Comparison of ENCODE assay signal across 14 cellular contexts in genomic region chr12:118175823-118176447, GRCh38. TPM values are rescaled to one million over a fixed set of nuclear protein-coding genes. Genes with fewer than 3 reads are reported as not detected.
DNase-seq lines count a peak whose midpoint lies in the region; ATAC-seq and TF ChIP-seq lines count a peak whose summit lies in the region.
"Had no signal": no experiment of that assay in that cellular context is flagged by ENCODE, and none has a peak within 500 bp of the region (broad histone marks: within the 10 kb centered on the region; RNA-seq: fewer than 3 reads in every experiment).

No MANE protein-coding gene starts in this region.

- intact Hi-C loops in CD14-positive monocyte (cut with micrococcal nuclease) = loop anchor here in 1 of 2 donors (10.0 kb wide), 1 partner anchor 199 kb away; the partner anchor contains the start of genes SUDS3 and TAOK3

- H3K36me3 Mint-ChIP-seq in CD14-positive monocyte (peaks cover 59 to 87% of the 10 kb centered on the region in 2 donors), type B pancreatic cell (peaks cover 25% of the 10 kb centered on the region)
- peaks cover 42% of the 10 kb centered on the region for H3K36me3 Mint-ChIP-seq in T-helper 2 cell treated with Interferon-gamma antibody and Interleukin-4, amounts not matched to agents 5 μg/mL and 100 μg/mL, for 36 hours (ENCODE audit: low read depth)

- H3K4me1 Mint-ChIP-seq in CD14-positive monocyte = peaks cover 18% of the 10 kb centered on the region
- H3K4me1 Mint-ChIP-seq in type B pancreatic cell (ENCODE audit: unreplicated experiment) = no peaks in the 10 kb centered on the region
- H3K4me1 Mint-ChIP-seq in T-helper 2 cell treated with Interferon-gamma antibody and Interleukin-4, amounts not matched to agents 5 μg/mL and 100 μg/mL, for 36 hours (ENCODE audit: low read depth) = no peaks in the 10 kb centered on the region

- H3K9me3 Mint-ChIP-seq in CD14-positive monocyte (peaks cover 0 to 2% (median 0%) of the 10 kb centered on the region in 7 donors), type B pancreatic cell (no peaks in the 10 kb centered on the region)
- H3K9me3 Mint-ChIP-seq in T-helper 2 cell treated with Interferon-gamma antibody and Interleukin-4, amounts not matched to agents 5 μg/mL and 100 μg/mL, for 36 hours = no peaks in the 10 kb centered on the region

- peak overlapping the region; percentile 3 to 82 (median 72) for H3K27ac Mint-ChIP-seq in CD14-positive monocyte
- no peak overlapping the region for H3K27ac Mint-ChIP-seq in type B pancreatic cell
- no peak overlapping the region for H3K27ac Mint-ChIP-seq in T-helper 2 cell treated with Interferon-gamma antibody and Interleukin-4, amounts not matched to agents 5 μg/mL and 100 μg/mL, for 36 hours

- H3K4me3 Mint-ChIP-seq in CD14-positive monocyte (peak overlapping the region in 1 of 2 donors; percentile 63), type B pancreatic cell (no peak overlapping the region)
- H3K4me3 Mint-ChIP-seq in T-helper 2 cell treated with Interferon-gamma antibody and Interleukin-4, amounts not matched to agents 5 μg/mL and 100 μg/mL, for 36 hours = no peak overlapping the region

- TF ChIP-seq CTCF in CD14-positive monocyte (IDR thresholded peaks at IDR 0.05) = no peak
- no peak for TF ChIP-seq CTCF in type B pancreatic cell (conservative IDR thresholded peaks at IDR 0.05)

- H3K27me3 Mint-ChIP-seq in CD14-positive monocyte (ENCODE audit: low read depth in 3 of 3) (no peaks in the 10 kb centered on the region), type B pancreatic cell (no peaks in the 10 kb centered on the region)
- no peaks in the 10 kb centered on the region for H3K27me3 Mint-ChIP-seq in T-helper 2 cell treated with Interferon-gamma antibody and Interleukin-4, amounts not matched to agents 5 μg/mL and 100 μg/mL, for 36 hours (ENCODE audit: low read depth)

- peak; percentile 53 for DNase-seq in CD14-positive monocyte (ENCODE audit: low spot score)
- peak; percentile 91 for DNase-seq in NOMO-1 treated with DMSO at 0.1 percent for 48 hours (lab: John Stamatoyannopoulos, UW; ENCODE audit: unreplicated experiment)
- no peak for DNase-seq in NCI-H1417 (lab: John Stamatoyannopoulos, UW)
- no peak for DNase-seq in type B pancreatic cell (ENCODE audit: extremely low spot score, unreplicated experiment)
- no peak for DNase-seq in AG08396 (ENCODE audit: low spot score)
- no peak for DNase-seq in T-helper 2 cell treated with Interferon-gamma antibody and Interleukin-4, amounts not matched to agents 5 μg/mL and 100 μg/mL, for 36 hours (ENCODE audit: low spot score)
- DNase-seq: anterior cingulate cortex, GM23248, hippocampal formation, KG1, NCI-H446 treated with DMSO at 0.1 percent for 48 hours, T-helper 9 cell had no signal

- ATAC-seq in GM19438 (IDR thresholded peaks at IDR 0.05; ENCODE audit: low read depth, unreplicated experiment) (peak; percentile 92), HG03060 (IDR thresholded peaks at IDR 0.05; ENCODE audit: low read depth, unreplicated experiment) (peak; percentile 70)

RNA-seq across cellular contexts. Expression of gene PEBP1, which starts 40.0 kb away (rescaled TPM):
- 10 to 100 TPM; 47.6 to 57.9 TPM for polyA plus RNA-seq in CD14-positive monocyte
- 285 and 326 TPM in 2 replicates for total RNA-seq in type B pancreatic cell (ENCODE audit: low replicate concordance)

Comparison
In these comparisons a context has a peak if more than half of its experiments do, and no peak if none do; other contexts are left out.
1. DNase-seq: peak in CD14-positive monocyte (single experiment) and NOMO-1 treated with DMSO at 0.1 percent for 48 hours (single experiment); none in NCI-H1417 (0 of 3), type B pancreatic cell (single experiment), AG08396 (single experiment) and T-helper 2 cell treated with Interferon-gamma antibody and Interleukin-4, amounts not matched to agents 5 μg/mL and 100 μg/mL, for 36 hours (single experiment).
2. H3K27ac Mint-ChIP-seq: peak in CD14-positive monocyte (7 of 7); none in type B pancreatic cell (single experiment) and T-helper 2 cell treated with Interferon-gamma antibody and Interleukin-4, amounts not matched to agents 5 μg/mL and 100 μg/mL, for 36 hours (single experiment).